In genomic region chrX:111264397-111264796, GRCh38 we compare ENCODE assay signal across 32 cellular contexts. TPM values are rescaled to one million over a fixed set of nuclear protein-coding genes. Genes with fewer than 3 reads are reported as not detected.
DNase-seq lines count a peak whose midpoint lies in the region; ATAC-seq, FAIRE-seq and TF ChIP-seq lines count a peak whose summit lies in the region.
"Had no signal": no experiment of that assay in that cellular context is flagged by ENCODE, and none has a peak within 500 bp of the region (broad histone marks: within the 10 kb centered on the region; RNA-seq: fewer than 3 reads in every experiment).

No MANE protein-coding gene starts in this region.

- no peak for ATAC-seq in pancreas
- no peak for ATAC-seq in HG03135 (IDR thresholded peaks at IDR 0.05; ENCODE audit: unreplicated experiment)
- no peak for ATAC-seq in HG03159 (IDR thresholded peaks at IDR 0.05; ENCODE audit: unreplicated experiment)
- no peak for ATAC-seq in GM18520 (IDR thresholded peaks at IDR 0.05; ENCODE audit: unreplicated experiment)
- ATAC-seq in upper lobe of left lung (ENCODE audit: low FRiP score in 2 of 2) = no peak
- ATAC-seq: HepG2, K562, Right ventricle myocardium inferior had no signal

- H3K27me3 ChIP-seq in hepatocyte = no peaks in the 10 kb centered on the region
- H3K27me3 ChIP-seq in pancreas = peaks cover 0 to 22% (median 4%) of the 10 kb centered on the region in 4 donors
- H3K27me3 ChIP-seq in upper lobe of left lung = no peaks in the 10 kb centered on the region
- H3K27me3 ChIP-seq: SJCRH30 had no signal

- DNase-seq in GM19239 (ENCODE audit: insufficient read length, low spot score) (no peak), SK-N-DZ (ENCODE audit: low spot score) (peak; percentile 79), hepatocyte (ENCODE audit: low spot score) (no peak), pancreas (no peak), upper lobe of left lung (no peak)
- DNase-seq: CD4-positive, alpha-beta memory T cell; COR-L47; DMS53; HCEC 1CT; Kasumi-1; NCI-H1105 treated with DMSO at 0.1 percent for 48 hours; NCI-H146; NCI-H1930; NCI-H2227 treated with DMSO at 0.1 percent for 48 hours; NCI-H510A; SJCRH30 had no signal

- 72% methylated on average over 1 of the region's 1 CpG for WGBS in hepatocyte (ENCODE audit: low lambda C conversion rate, missing lambda C conversion rate)
- WGBS in pancreas, 2 donors = 43 to 60% methylated on average over 1 of the region's 1 CpG
- 29 to 68% methylated on average over 1 of the region's 1 CpG for WGBS in upper lobe of left lung, 2 donors

- no peak for TF ChIP-seq POLR2A in upper lobe of left lung (IDR thresholded peaks at IDR 0.05)

- H3K4me1 ChIP-seq in hepatocyte (ENCODE audit: insufficient read depth) = no peaks in the 10 kb centered on the region
- H3K4me1 ChIP-seq in pancreas = no peaks in the 10 kb centered on the region
- H3K4me1 ChIP-seq in upper lobe of left lung = no peaks in the 10 kb centered on the region
- H3K4me1 ChIP-seq: BLaER1 treated with 17β-estradiol and CSF1 and Interleukin-3, amounts not matched to agents 10 nM and 100 nM had no signal

- H4K20me1 ChIP-seq in hepatocyte (ENCODE audit: insufficient read depth, poor library complexity, severe bottlenecking) = no peaks in the 10 kb centered on the region

- H3K9me2 ChIP-seq in hepatocyte (replicated peaks; ENCODE audit: insufficient read depth) = no peaks in the 10 kb centered on the region

- H3K36me3 ChIP-seq in hepatocyte (replicated peaks; ENCODE audit: insufficient read depth, low read depth) (no peaks in the 10 kb centered on the region), pancreas (no peaks in the 10 kb centered on the region), upper lobe of left lung (no peaks in the 10 kb centered on the region)
- H3K36me3 ChIP-seq: BLaER1 treated with 17β-estradiol and CSF1 and Interleukin-3, amounts not matched to agents 10 nM and 100 nM had no signal

- no peak overlapping the region for H3K4me2 ChIP-seq in hepatocyte
- H3K4me2 ChIP-seq: BLaER1 treated with 17β-estradiol and CSF1 and Interleukin-3, amounts not matched to agents 10 nM and 100 nM had no signal

- FAIRE-seq in GM19239 (lab: Jason Lieb, UNC) (peak; percentile 14), pancreas (lab: Jason Lieb, UNC) (peak; percentile 51)
- FAIRE-seq: A204.1, H1, HepG2, K562, RCC 7860 had no signal

- TF ChIP-seq CTCF in hepatocyte (IDR thresholded peaks at IDR 0.05; ENCODE audit: poor library complexity) = peak; percentile 23
- TF ChIP-seq CTCF in pancreas (IDR thresholded peaks at IDR 0.05) = no peak
- TF ChIP-seq CTCF in upper lobe of left lung (IDR thresholded peaks at IDR 0.05) = no peak

- H3K79me2 ChIP-seq in hepatocyte = no peaks in the 10 kb centered on the region

- no peak overlapping the region for H2AFZ ChIP-seq in hepatocyte

- no peak for TF ChIP-seq EP300 in upper lobe of left lung (IDR thresholded peaks at IDR 0.05)

- intact Hi-C loops in pancreas (cut with DNase I) = no loop called here

- H3K9me3 ChIP-seq in hepatocyte (ENCODE audit: low read depth) (no peaks in the 10 kb centered on the region), pancreas (no peaks in the 10 kb centered on the region), upper lobe of left lung (no peaks in the 10 kb centered on the region)
- H3K9me3 ChIP-seq: SJCRH30 had no signal

- no peak overlapping the region for H3K27ac ChIP-seq in hepatocyte
- no peak overlapping the region for H3K27ac ChIP-seq in pancreas
- no peak overlapping the region for H3K27ac ChIP-seq in upper lobe of left lung
- H3K27ac ChIP-seq: BLaER1 treated with 17β-estradiol and CSF1 and Interleukin-3, amounts not matched to agents 10 nM and 100 nM; SJCRH30 had no signal

- no peak overlapping the region for H3K4me3 ChIP-seq in hepatocyte
- H3K4me3 ChIP-seq in pancreas = no peak overlapping the region
- H3K4me3 ChIP-seq in upper lobe of left lung = no peak overlapping the region
- H3K4me3 ChIP-seq: BLaER1 treated with 17β-estradiol and CSF1 and Interleukin-3, amounts not matched to agents 10 nM and 100 nM; K562; SJCRH30 had no signal

RNA-seq across cellular contexts. Expression of gene CAPN6, which starts 5.9 kb away (rescaled TPM):
- 0.35 TPM in 2 replicates for polyA plus RNA-seq in SK-N-DZ (2014; cell fraction: cytosol; rRNA removed)
- 0.53 and 0.98 TPM in 2 replicates for polyA plus RNA-seq in SK-N-DZ (2014; cell fraction: nucleus; rRNA removed)
- total RNA-seq in hepatocyte = 24.4 and 25.8 TPM in 2 replicates
- polyA plus RNA-seq in hepatocyte = 22.2 and 22.9 TPM in 2 replicates
- total RNA-seq in pancreas = 1 to 10 TPM; 2.0 to 8.5 (median 3.2) TPM
- 1 to 10 TPM; 2.0 to 2.3 TPM for polyA plus RNA-seq in pancreas
- under 1 TPM in 4 of 6 donors, not detected in 2; 0.20 to 0.69 (median 0.43) TPM for total RNA-seq in upper lobe of left lung
- total RNA-seq: CD4-positive, alpha-beta memory T cell; Daoy; G401; HepG2; HT1080; K562; M059J; T-helper 1 cell treated with Interleukin-12 subunit alpha and Interleukin-12 subunit beta and Interleukin-4 antibody, amounts not matched to agents 30 ng/mL and 1 ng/mL, for 36 hours had no signal
- polyA plus RNA-seq: AG04450; CD4-positive, alpha-beta memory T cell; HepG2 had no signal
